Comparison of ENCODE assay signal across 8 cellular contexts in the genomic region with DNA sequence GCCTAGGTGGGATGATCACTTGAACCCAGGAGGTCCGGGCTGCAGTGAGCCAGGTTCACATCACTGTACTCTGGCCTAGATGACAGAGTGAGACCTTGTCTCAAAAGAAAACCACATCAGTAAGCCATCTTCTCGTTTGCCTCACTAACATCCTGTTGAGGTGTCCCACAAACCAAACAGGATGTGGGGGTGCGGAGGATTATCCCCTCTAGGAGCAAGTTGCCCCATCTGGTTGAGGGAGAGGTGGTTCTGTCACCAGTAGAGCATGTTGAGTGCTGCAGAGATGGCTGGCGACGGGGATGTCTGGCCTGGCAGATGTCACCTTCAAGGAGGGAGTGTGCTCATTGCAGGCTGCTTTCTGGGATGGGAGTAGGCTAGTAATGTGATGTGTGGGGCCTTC.
A peak's percentile ranks its signal among the peaks of the same experiment; 100 is the strongest.
DNase-seq lines count a peak whose midpoint lies in the region; ATAC-seq, FAIRE-seq and TF ChIP-seq lines count a peak whose summit lies in the region.

No MANE protein-coding gene starts in this region.

- H3K27me3 Mint-ChIP-seq in T-helper 2 cell treated with Interferon-gamma antibody and Interleukin-4, amounts not matched to agents 5 μg/mL and 100 μg/mL, for 36 hours (ENCODE audit: low read depth): peaks cover 86% of the 10 kb centered on the region

- H3K9me3 Mint-ChIP-seq in T-helper 2 cell treated with Interferon-gamma antibody and Interleukin-4, amounts not matched to agents 5 μg/mL and 100 μg/mL, for 36 hours: no peaks in the 10 kb centered on the region

- H3K36me3 Mint-ChIP-seq in T-helper 2 cell treated with Interferon-gamma antibody and Interleukin-4, amounts not matched to agents 5 μg/mL and 100 μg/mL, for 36 hours (ENCODE audit: low read depth): no peaks in the 10 kb centered on the region

- no peak for FAIRE-seq in D721Med (lab: Jason Lieb, UNC)

- H3K27ac Mint-ChIP-seq in T-helper 2 cell treated with Interferon-gamma antibody and Interleukin-4, amounts not matched to agents 5 μg/mL and 100 μg/mL, for 36 hours: no peak overlapping the region

- H3K4me1 Mint-ChIP-seq in T-helper 2 cell treated with Interferon-gamma antibody and Interleukin-4, amounts not matched to agents 5 μg/mL and 100 μg/mL, for 36 hours (ENCODE audit: low read depth): peaks cover 12% of the 10 kb centered on the region

- TF ChIP-seq CTCF in D721Med (IDR thresholded peaks at IDR 0.05; ENCODE audit: insufficient read depth, missing control alignments): no peak

- peak; percentile 79 for ATAC-seq in GM19438 (IDR thresholded peaks at IDR 0.05; ENCODE audit: low read depth, unreplicated experiment)
- ATAC-seq in GM19452 (IDR thresholded peaks at IDR 0.05; ENCODE audit: unreplicated experiment): no peak

- peak overlapping the region; percentile 56 for H3K4me3 Mint-ChIP-seq in T-helper 2 cell treated with Interferon-gamma antibody and Interleukin-4, amounts not matched to agents 5 μg/mL and 100 μg/mL, for 36 hours

- peak; percentile 85 for DNase-seq in T-helper 2 cell treated with Interferon-gamma antibody and Interleukin-4, amounts not matched to agents 5 μg/mL and 100 μg/mL, for 36 hours (ENCODE audit: low spot score)
- DNase-seq in amniotic epithelial cell (ENCODE audit: low read depth): peak; percentile 56
- DNase-seq in stimulated activated CD8-positive, alpha-beta memory T cell treated with anti-CD3 and anti-CD28 coated beads, Interleukin-15, amount 100 ng/mL, for 48 hours (ENCODE audit: low read depth in 2 of 2): peak; percentile 76 to 79
- no peak for DNase-seq in NCI-H1417 (lab: John Stamatoyannopoulos, UW)
- DNase-seq in NCI-H1694 (lab: John Stamatoyannopoulos, UW): no peak
- no peak for DNase-seq in D721Med (ENCODE audit: insufficient read length, low spot score)

Comparison
In these comparisons a context has a peak if more than half of its experiments do, and no peak if none do; other contexts are left out.
1. DNase-seq: peak in T-helper 2 cell treated with Interferon-gamma antibody and Interleukin-4, amounts not matched to agents 5 μg/mL and 100 μg/mL, for 36 hours (single experiment), amniotic epithelial cell (single experiment) and stimulated activated CD8-positive, alpha-beta memory T cell treated with anti-CD3 and anti-CD28 coated beads, Interleukin-15, amount 100 ng/mL, for 48 hours (2 of 2); none in NCI-H1417 (0 of 3), NCI-H1694 (single experiment) and D721Med (single experiment).